Comparison of ENCODE assay signal across 8 cellular contexts in the genomic region with DNA sequence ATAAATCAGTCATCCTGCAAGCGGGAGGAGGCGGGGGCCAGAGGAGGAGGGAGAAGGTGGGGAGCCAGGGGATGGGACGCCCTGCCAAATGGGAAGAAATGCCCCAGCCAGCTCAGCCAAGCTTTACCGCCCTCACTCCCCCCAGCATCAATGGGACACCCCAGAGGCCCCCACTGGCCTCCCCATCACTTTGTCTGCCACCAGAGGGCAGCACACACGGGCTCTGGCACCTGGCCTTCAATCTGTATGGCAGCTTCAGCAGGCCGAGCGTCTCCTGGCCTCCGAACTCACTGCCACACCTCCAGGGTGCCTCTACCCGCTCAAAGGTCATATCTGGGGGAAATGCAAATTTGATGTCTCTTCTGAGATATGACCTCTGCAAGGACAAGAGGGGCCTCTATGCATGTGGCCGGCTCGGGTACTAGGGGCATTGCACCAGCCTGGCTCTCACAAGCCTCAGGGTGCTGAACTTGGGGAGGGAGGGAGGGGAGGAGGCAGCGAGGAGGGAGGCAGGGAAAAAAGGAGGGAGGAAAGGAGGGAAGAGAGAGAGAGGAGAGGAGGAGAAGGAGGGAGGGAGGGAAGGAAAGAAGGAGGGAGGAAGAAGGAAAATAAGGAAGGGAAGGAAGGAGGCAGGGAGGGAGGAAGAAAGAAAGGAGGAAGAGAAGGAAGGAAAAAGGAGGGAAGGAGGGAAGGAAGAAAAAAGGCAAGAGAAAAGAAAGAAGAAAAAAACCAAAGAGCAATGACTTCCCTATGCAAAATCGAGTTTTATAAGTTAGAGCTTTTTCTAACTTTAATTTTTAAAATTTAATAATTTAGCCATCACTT. TPM values are rescaled to one million over a fixed set of nuclear protein-coding genes. Genes with fewer than 3 reads are reported as not detected.
DNase-seq lines count a peak whose midpoint lies in the region; ATAC-seq and TF ChIP-seq lines count a peak whose summit lies in the region.

No MANE protein-coding gene starts in this region.

- H3K36me3 ChIP-seq in thyroid gland: no peaks in the 10 kb centered on the region

- DNase-seq in GDM1 (lab: John Stamatoyannopoulos, UW) (peak; percentile 84), OCI-M1 (lab: John Stamatoyannopoulos, UW) (peak; percentile 85), fibroblast of pulmonary artery (ENCODE audit: low read depth) (peak; percentile 49), omental fat pad (ENCODE audit: low spot score) (no peak), thyroid gland (peak; percentile 35 to 40), OCI-M2 (lab: John Stamatoyannopoulos, UW; ENCODE audit: unreplicated experiment) (no peak)
- peak; percentile 54 for DNase-seq in activated T-cell treated with anti-CD3 and anti-CD28 coated beads, Interleukin-2, amount 50 U/mL, for 4 hours

- H3K9me3 Mint-ChIP-seq in activated T-cell treated with anti-CD3 and anti-CD28 coated beads, Interleukin-2, amount 50 U/mL, for 4 hours: no peaks in the 10 kb centered on the region

- H3K27me3 Mint-ChIP-seq in activated T-cell treated with anti-CD3 and anti-CD28 coated beads, Interleukin-2, amount 50 U/mL, for 4 hours (ENCODE audit: low read depth): peaks cover 62% of the 10 kb centered on the region

- no peaks in the 10 kb centered on the region for H3K36me3 Mint-ChIP-seq in activated T-cell treated with anti-CD3 and anti-CD28 coated beads, Interleukin-2, amount 50 U/mL, for 4 hours (ENCODE audit: insufficient read depth)

- peaks cover 0 to 2% of the 10 kb centered on the region in 2 donors for H3K4me1 ChIP-seq in thyroid gland

- intact Hi-C loops in thyroid gland (cut with DNase I): no loop called here

- H3K9me3 ChIP-seq in thyroid gland: no peaks in the 10 kb centered on the region

- H3K4me1 Mint-ChIP-seq in activated T-cell treated with anti-CD3 and anti-CD28 coated beads, Interleukin-2, amount 50 U/mL, for 4 hours (ENCODE audit: low read depth): peaks cover 5% of the 10 kb centered on the region

- TF ChIP-seq CTCF in fibroblast of pulmonary artery (IDR thresholded peaks at IDR 0.05; ENCODE audit: low read length, missing control alignments): peak; percentile 81
- TF ChIP-seq CTCF in omental fat pad (IDR thresholded peaks at IDR 0.05): peak in 1 of 3 donors; percentile 35
- TF ChIP-seq CTCF in thyroid gland (IDR thresholded peaks at IDR 0.05): peak in 5 of 6 experiments; percentile 12 to 66 (median 32)

- H3K27me3 ChIP-seq in thyroid gland: peaks cover 11% of the 10 kb centered on the region

- H3K4me3 ChIP-seq in fibroblast of pulmonary artery (replicated peaks; ENCODE audit: low read depth, low read length): no peak overlapping the region
- H3K4me3 ChIP-seq in thyroid gland (replicated peaks in 1 of 3): no peak overlapping the region

- no peak for TF ChIP-seq POLR2A in thyroid gland (IDR thresholded peaks at IDR 0.05)

- WGBS in thyroid gland, 2 donors: 17 to 30% methylated on average over 13 of the region's 13 CpGs

- no peak overlapping the region for H3K27ac ChIP-seq in thyroid gland

- ATAC-seq in HG02798 (IDR thresholded peaks at IDR 0.05; ENCODE audit: poor library complexity, unreplicated experiment): peak; percentile 61
- peak; percentile 93 to 94 for ATAC-seq in activated T-cell treated with anti-CD3 and anti-CD28 coated beads, Interleukin-2, amount 50 U/mL, for 4 hours
- peak; percentile 67 for ATAC-seq in omental fat pad (ENCODE audit: low FRiP score)

- no peak overlapping the region for H3K4me3 Mint-ChIP-seq in activated T-cell treated with anti-CD3 and anti-CD28 coated beads, Interleukin-2, amount 50 U/mL, for 4 hours

RNA-seq across cellular contexts. Expression of gene GFI1B, which starts 0.7 kb away (rescaled TPM):
- under 1 TPM; 0.16 to 0.87 (median 0.56) TPM for total RNA-seq in activated T-cell treated with anti-CD3 and anti-CD28 coated beads, Interleukin-2, amount 50 U/mL, for 4 hours
- not detected for total RNA-seq in omental fat pad
- total RNA-seq in thyroid gland: under 1 TPM in 1 of 4 donors, not detected in 3; 0.11 TPM

RNA-seq across cellular contexts. Expression of gene TSC1, which starts 33.4 kb away (rescaled TPM):
- 10 to 100 TPM; 23.6 to 26.8 (median 24.0) TPM for total RNA-seq in activated T-cell treated with anti-CD3 and anti-CD28 coated beads, Interleukin-2, amount 50 U/mL, for 4 hours
- 10 to 100 TPM; 40.7 to 68.4 (median 46.5) TPM for total RNA-seq in omental fat pad
- 100 to 1,000 TPM in 1 of 4 donors, 10 to 100 TPM in 3; 52.7 to 114 (median 66.7) TPM for total RNA-seq in thyroid gland

RNA-seq across cellular contexts. Expression of gene GTF3C5, which starts 53.0 kb away (rescaled TPM):
- 10 to 100 TPM; 80.4 to 86.8 (median 83.6) TPM for total RNA-seq in activated T-cell treated with anti-CD3 and anti-CD28 coated beads, Interleukin-2, amount 50 U/mL, for 4 hours
- total RNA-seq in omental fat pad (10 to 100 TPM; 32.6 to 54.2 (median 39.0) TPM), thyroid gland (10 to 100 TPM; 49.3 to 69.0 (median 56.8) TPM)

Comparison
In these comparisons a context has a peak if more than half of its experiments do, and no peak if none do; other contexts are left out.
1. DNase-seq: peak in GDM1 (single experiment), OCI-M1 (single experiment), activated T-cell treated with anti-CD3 and anti-CD28 coated beads, Interleukin-2, amount 50 U/mL, for 4 hours (single experiment), fibroblast of pulmonary artery (single experiment) and thyroid gland (2 of 2); none in omental fat pad (single experiment) and OCI-M2 (single experiment).
2. Peak in every context shown above with its lines, with median percentiles within 50 percentile points of each other: ATAC-seq.